Comparison of ENCODE assay signal across 13 cellular contexts in the genomic region with DNA sequence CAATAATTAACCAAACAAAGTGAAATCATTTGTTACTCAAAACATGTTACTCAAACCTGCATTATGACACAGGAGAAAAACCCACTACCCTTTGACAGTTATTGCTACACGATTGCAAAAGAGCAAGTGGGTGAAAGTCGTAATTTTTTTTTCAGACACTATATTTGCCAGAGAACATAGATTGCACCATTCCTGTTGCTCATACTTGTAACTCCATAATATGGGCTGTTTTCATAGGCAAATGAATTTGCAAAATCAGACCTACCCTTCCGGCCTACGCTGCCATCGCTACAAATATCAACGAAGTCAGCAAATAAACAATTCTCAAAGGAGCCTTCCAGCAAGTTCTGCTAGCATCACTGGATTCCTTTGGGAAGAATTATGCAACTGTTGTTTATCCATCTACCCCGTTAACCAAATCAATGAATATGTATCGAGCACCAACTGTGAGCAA.
DNase-seq lines count a peak whose midpoint lies in the region; ATAC-seq and TF ChIP-seq lines count a peak whose summit lies in the region.
"Had no signal": no experiment of that assay in that cellular context is flagged by ENCODE, and none has a peak within 500 bp of the region (broad histone marks: within the 10 kb centered on the region; RNA-seq: fewer than 3 reads in every experiment).

No MANE protein-coding gene starts in this region.

- H3K36me3 ChIP-seq in suprapubic skin: no peaks in the 10 kb centered on the region
- H3K36me3 ChIP-seq: esophagus squamous epithelium had no signal

- 60% methylated on average over 8 of the region's 8 CpGs for WGBS in suprapubic skin

- H3K4me1 ChIP-seq in suprapubic skin: no peaks in the 10 kb centered on the region
- H3K4me1 ChIP-seq: esophagus squamous epithelium had no signal

- DNase-seq in ELR (ENCODE audit: low read depth) (peak; percentile 27), NOMO-1 treated with dmso at 0.1 percent for 144 hours (lab: John Stamatoyannopoulos, UW; ENCODE audit: unreplicated experiment) (peak; percentile 85), epithelial cell of esophagus (ENCODE audit: low read depth) (peak; percentile 33), renal cortical epithelial cell (ENCODE audit: low read depth) (peak; percentile 66), NCI-H2171 treated with DMSO at 0.1 percent for 48 hours (lab: John Stamatoyannopoulos, UW) (no peak), suprapubic skin (ENCODE audit: low spot score in 2 of 2) (no peak)
- DNase-seq: activated CD4-positive, alpha-beta T cell treated with anti-CD3 and anti-CD28 coated beads for 36 hours; DMS79 treated with DMSO at 0.1 percent for 48 hours; esophagus squamous epithelium; stimulated activated CD4-positive, alpha-beta T cell treated with anti-CD3 and anti-CD28 coated beads, Interleukin-15, amount 100 ng/mL, for 24 hours; T-cell had no signal

- ATAC-seq in HG03159 (IDR thresholded peaks at IDR 0.05; ENCODE audit: unreplicated experiment): no peak
- no peak for ATAC-seq in GM21447 (IDR thresholded peaks at IDR 0.05; ENCODE audit: unreplicated experiment)
- ATAC-seq: activated CD4-positive, alpha-beta T cell treated with anti-CD3 and anti-CD28 coated beads for 36 hours; T-cell had no signal

- no peak overlapping the region for H3K27ac ChIP-seq in suprapubic skin
- H3K27ac ChIP-seq: esophagus squamous epithelium had no signal

- TF ChIP-seq CTCF in epithelial cell of esophagus (IDR thresholded peaks at IDR 0.05; ENCODE audit: insufficient read depth, low read depth, low read length, missing control alignments): no peak
- no peak for TF ChIP-seq CTCF in suprapubic skin (IDR thresholded peaks at IDR 0.05)

- no peak for TF ChIP-seq POLR2A in suprapubic skin (IDR thresholded peaks at IDR 0.05)

- no peaks in the 10 kb centered on the region for H3K9me3 ChIP-seq in suprapubic skin
- H3K9me3 ChIP-seq: esophagus squamous epithelium had no signal

- no peak for TF ChIP-seq EP300 in suprapubic skin (IDR thresholded peaks at IDR 0.05)

- H3K27me3 ChIP-seq in suprapubic skin: no peaks in the 10 kb centered on the region
- H3K27me3 ChIP-seq: esophagus squamous epithelium had no signal

- H3K4me3 ChIP-seq in epithelial cell of esophagus (ENCODE audit: low read length) (no peak overlapping the region), suprapubic skin (no peak overlapping the region)
- H3K4me3 ChIP-seq: esophagus squamous epithelium had no signal

Comparison
In these comparisons a context has a peak if more than half of its experiments do, and no peak if none do; other contexts are left out.
1. DNase-seq: peak in ELR (single experiment), NOMO-1 treated with dmso at 0.1 percent for 144 hours (single experiment), epithelial cell of esophagus (single experiment) and renal cortical epithelial cell (single experiment); none in NCI-H2171 treated with DMSO at 0.1 percent for 48 hours (single experiment) and suprapubic skin (0 of 2).